19 cellular contexts compared by ENCODE assay signal in the genomic region with DNA sequence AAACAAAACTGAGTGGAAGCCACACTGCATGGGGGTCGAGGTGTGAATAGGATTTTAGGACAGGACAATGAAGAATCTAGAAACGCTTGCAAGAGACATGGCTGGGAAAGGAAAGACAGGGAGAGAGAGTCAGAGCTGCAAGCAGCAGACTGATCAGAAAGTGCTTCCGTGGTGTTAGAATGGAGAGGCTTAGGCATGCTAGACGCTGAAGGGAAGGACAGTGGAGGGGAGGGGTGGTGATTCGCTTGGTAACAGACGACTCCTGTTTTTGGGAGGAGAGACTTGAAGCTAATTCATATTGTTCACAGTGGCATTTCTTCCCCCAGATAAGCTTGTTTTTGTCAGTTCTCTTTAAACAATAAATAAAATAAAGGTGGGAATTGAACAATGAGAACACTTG.
"Had no signal": no experiment of that assay in that cellular context is flagged by ENCODE, and none has a peak within 500 bp of the region (broad histone marks: within the 10 kb centered on the region; RNA-seq: fewer than 3 reads in every experiment).

No MANE protein-coding gene starts in this region.

- H3K4me3 Mint-ChIP-seq: effector memory CD8-positive, alpha-beta T cell; natural killer cell; stimulated activated memory B cell treated with anti-CD40 and anti-IgM and Interleukin-4, amounts not matched to agents 10 μg/mL and 1 μg/mL and 100 μg/mL, for 72 hours had no signal

- H3K4me3 ChIP-seq: coronary artery, lower lobe of right lung, prostate gland, sigmoid colon, thoracic aorta, tibial nerve, upper lobe of left lung had no signal

- H3K4me1 Mint-ChIP-seq: natural killer cell; stimulated activated memory B cell treated with anti-CD40 and anti-IgM and Interleukin-4, amounts not matched to agents 10 μg/mL and 1 μg/mL and 100 μg/mL, for 72 hours had no signal

- FAIRE-seq: endometrium, frontal cortex, keratinocyte, urothelium cell line had no signal

- H3K36me3 Mint-ChIP-seq: natural killer cell; stimulated activated memory B cell treated with anti-CD40 and anti-IgM and Interleukin-4, amounts not matched to agents 10 μg/mL and 1 μg/mL and 100 μg/mL, for 72 hours had no signal

- H3K27ac Mint-ChIP-seq: effector memory CD8-positive, alpha-beta T cell; natural killer cell; stimulated activated memory B cell treated with anti-CD40 and anti-IgM and Interleukin-4, amounts not matched to agents 10 μg/mL and 1 μg/mL and 100 μg/mL, for 72 hours had no signal

- H3K4me1 ChIP-seq: lower lobe of right lung, prostate gland, sigmoid colon, tibial nerve, upper lobe of left lung had no signal

- H3K36me3 ChIP-seq: lower lobe of right lung, prostate gland, sigmoid colon, thoracic aorta, tibial nerve, upper lobe of left lung had no signal

- ATAC-seq: effector memory CD8-positive, alpha-beta T cell; left ventricle myocardium superior; lower lobe of right lung; natural killer cell; right cardiac atrium; stimulated activated naive CD8-positive, alpha-beta T cell treated with anti-CD3 and anti-CD28 coated beads, Interleukin-15, Interleukin-2, amounts not matched to agents 100 U/mL and 50 U/mL, for 24 hours had no signal

- H3K27me3 ChIP-seq: tibial nerve, upper lobe of left lung had no signal

- H3K27ac ChIP-seq: coronary artery, lower lobe of right lung, prostate gland, sigmoid colon, thoracic aorta, tibial nerve, upper lobe of left lung had no signal

- H3K9me3 ChIP-seq: lower lobe of right lung, prostate gland, sigmoid colon, thoracic aorta, upper lobe of left lung had no signal

- H3K9me3 Mint-ChIP-seq: natural killer cell had no signal

- DNase-seq: effector memory CD8-positive, alpha-beta T cell; left ventricle myocardium superior; lower lobe of right lung; natural killer cell; nucleus accumbens; right cardiac atrium; sigmoid colon; stimulated activated CD4-positive, alpha-beta T cell treated with anti-CD3 and anti-CD28 coated beads, Interleukin-4, amount 100 ng/mL, for 4 hours; stimulated activated naive CD8-positive, alpha-beta T cell treated with anti-CD3 and anti-CD28 coated beads, Interleukin-15, Interleukin-2, amounts not matched to agents 100 U/mL and 50 U/mL, for 24 hours; upper lobe of left lung had no signal
